1 cellular context compared by ENCODE assay signal in the genomic region with DNA sequence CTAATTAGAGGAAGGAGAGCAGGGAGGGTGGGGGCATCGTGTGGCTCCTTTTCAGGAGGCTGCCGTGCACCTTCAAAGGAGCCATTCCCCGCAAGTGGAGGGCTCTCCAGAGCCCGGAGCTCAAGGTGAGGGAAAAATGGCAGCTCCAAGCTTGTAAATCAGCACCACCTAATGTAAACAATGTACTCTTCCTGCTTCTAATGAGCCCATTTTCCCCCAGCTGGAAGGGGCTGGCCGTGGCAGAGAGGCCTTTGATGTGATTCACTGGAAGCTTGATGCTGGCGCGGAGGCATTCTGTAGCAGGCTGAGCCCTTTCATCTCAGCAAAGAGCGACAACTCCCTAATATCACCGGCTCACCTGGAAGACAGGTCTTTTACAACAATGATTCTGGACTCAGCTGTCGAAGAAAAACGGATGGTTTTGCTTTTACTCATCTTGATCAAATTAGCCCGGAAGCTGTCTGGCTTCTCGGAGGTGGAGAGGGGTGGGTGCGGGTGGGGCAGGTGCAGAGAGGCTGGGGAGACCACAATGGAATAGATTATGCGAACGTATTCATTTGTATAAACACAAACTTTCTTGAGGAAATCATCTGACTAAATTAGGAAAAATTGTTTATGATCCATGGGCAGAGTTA.
TF ChIP-seq lines count a peak whose summit lies in the region.

No MANE protein-coding gene starts in this region.

TF ChIP-seq in K562, 482 proteins besides CTCF, POLR2A, EP300 and RAD21 (continued from another document):
- TF ChIP-seq TSHZ1 (CRISPR knock-in tag; IDR thresholded peaks at IDR 0.05): no peak
- TF ChIP-seq DMBX1 (CRISPR knock-in tag; IDR thresholded peaks at IDR 0.05; ENCODE audit: borderline replicate concordance): no peak
- TF ChIP-seq ZNF184 (CRISPR knock-in tag; IDR thresholded peaks at IDR 0.05): no peak
- no peak for TF ChIP-seq GATA2 (CRISPR knock-in tag; IDR thresholded peaks at IDR 0.05)
- no peak for TF ChIP-seq ERF (CRISPR knock-in tag; IDR thresholded peaks at IDR 0.05)
- TF ChIP-seq, protein P1, sequence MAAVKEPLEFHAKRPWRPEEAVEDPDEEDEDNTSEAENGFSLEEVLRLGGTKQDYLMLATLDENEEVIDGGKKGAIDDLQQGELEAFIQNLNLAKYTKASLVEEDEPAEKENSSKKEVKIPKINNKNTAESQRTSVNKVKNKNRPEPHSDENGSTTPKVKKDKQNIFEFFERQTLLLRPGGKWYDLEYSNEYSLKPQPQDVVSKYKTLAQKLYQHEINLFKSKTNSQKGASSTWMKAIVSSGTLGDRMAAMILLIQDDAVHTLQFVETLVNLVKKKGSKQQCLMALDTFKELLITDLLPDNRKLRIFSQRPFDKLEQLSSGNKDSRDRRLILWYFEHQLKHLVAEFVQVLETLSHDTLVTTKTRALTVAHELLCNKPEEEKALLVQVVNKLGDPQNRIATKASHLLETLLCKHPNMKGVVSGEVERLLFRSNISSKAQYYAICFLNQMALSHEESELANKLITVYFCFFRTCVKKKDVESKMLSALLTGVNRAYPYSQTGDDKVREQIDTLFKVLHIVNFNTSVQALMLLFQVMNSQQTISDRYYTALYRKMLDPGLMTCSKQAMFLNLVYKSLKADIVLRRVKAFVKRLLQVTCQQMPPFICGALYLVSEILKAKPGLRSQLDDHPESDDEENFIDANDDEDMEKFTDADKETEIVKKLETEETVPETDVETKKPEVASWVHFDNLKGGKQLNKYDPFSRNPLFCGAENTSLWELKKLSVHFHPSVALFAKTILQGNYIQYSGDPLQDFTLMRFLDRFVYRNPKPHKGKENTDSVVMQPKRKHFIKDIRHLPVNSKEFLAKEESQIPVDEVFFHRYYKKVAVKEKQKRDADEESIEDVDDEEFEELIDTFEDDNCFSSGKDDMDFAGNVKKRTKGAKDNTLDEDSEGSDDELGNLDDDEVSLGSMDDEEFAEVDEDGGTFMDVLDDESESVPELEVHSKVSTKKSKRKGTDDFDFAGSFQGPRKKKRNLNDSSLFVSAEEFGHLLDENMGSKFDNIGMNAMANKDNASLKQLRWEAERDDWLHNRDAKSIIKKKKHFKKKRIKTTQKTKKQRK (IDR thresholded peaks at IDR 0.05; ENCODE audit: borderline replicate concordance, low read depth, low read length): no peak
- TF ChIP-seq, protein P2, sequence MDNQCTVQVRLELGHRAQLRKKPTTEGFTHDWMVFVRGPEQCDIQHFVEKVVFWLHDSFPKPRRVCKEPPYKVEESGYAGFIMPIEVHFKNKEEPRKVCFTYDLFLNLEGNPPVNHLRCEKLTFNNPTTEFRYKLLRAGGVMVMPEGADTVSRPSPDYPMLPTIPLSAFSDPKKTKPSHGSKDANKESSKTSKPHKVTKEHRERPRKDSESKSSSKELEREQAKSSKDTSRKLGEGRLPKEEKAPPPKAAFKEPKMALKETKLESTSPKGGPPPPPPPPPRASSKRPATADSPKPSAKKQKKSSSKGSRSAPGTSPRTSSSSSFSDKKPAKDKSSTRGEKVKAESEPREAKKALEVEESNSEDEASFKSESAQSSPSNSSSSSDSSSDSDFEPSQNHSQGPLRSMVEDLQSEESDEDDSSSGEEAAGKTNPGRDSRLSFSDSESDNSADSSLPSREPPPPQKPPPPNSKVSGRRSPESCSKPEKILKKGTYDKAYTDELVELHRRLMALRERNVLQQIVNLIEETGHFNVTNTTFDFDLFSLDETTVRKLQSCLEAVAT (IDR thresholded peaks at IDR 0.05): no peak
- TF ChIP-seq PHF21A (IDR thresholded peaks at IDR 0.05; ENCODE audit: borderline replicate concordance, low read depth): no peak
- TF ChIP-seq FOXM1 (IDR thresholded peaks at IDR 0.05; ENCODE audit: low read depth): no peak
- no peak for TF ChIP-seq FOXM1 (CRISPR knock-in tag; IDR thresholded peaks at IDR 0.05; ENCODE audit: low read depth)
- no peak for TF ChIP-seq ESRRB (CRISPR knock-in tag; IDR thresholded peaks at IDR 0.05; ENCODE audit: borderline replicate concordance)
- TF ChIP-seq ZEB2 (IDR thresholded peaks at IDR 0.05): no peak
- no peak for TF ChIP-seq ZNF311 (CRISPR knock-in tag; IDR thresholded peaks at IDR 0.05)
- no peak for TF ChIP-seq IFI16 (CRISPR knock-in tag; IDR thresholded peaks at IDR 0.05)
- TF ChIP-seq ASH1L (IDR thresholded peaks at IDR 0.05; ENCODE audit: borderline replicate concordance, low read depth, partially characterized antibody): no peak
- TF ChIP-seq RAD51 (IDR thresholded peaks at IDR 0.05; ENCODE audit: borderline replicate concordance, low read depth): no peak
